In genomic region chr1:170071378-170071777, GRCh38 we compare ENCODE assay signal across 13 cellular contexts. TPM values are rescaled to one million over a fixed set of nuclear protein-coding genes. Genes with fewer than 3 reads are reported as not detected.
DNase-seq lines count a peak whose midpoint lies in the region; ATAC-seq, FAIRE-seq and TF ChIP-seq lines count a peak whose summit lies in the region.
"Had no signal": no experiment of that assay in that cellular context is flagged by ENCODE, and none has a peak within 500 bp of the region (broad histone marks: within the 10 kb centered on the region; RNA-seq: fewer than 3 reads in every experiment).

No MANE protein-coding gene starts in this region.

- peak overlapping the region; percentile 13 for H3K27ac Mint-ChIP-seq in CD4-positive, alpha-beta T cell
- H3K27ac Mint-ChIP-seq in neural crest cell (ENCODE audit: unreplicated experiment): no peak overlapping the region

- no peak for FAIRE-seq in GM12878 (lab: Jason Lieb, UNC)
- FAIRE-seq: H1 had no signal

- CTCF ChIA-PET in CD4-positive, alpha-beta T cell (lab: Charles Lee): interaction anchor here (1.4 kb wide), 1 partner anchor 7 kb away, joined by 3 read pairs; no protein-coding TSS in a partner anchor
- CTCF ChIA-PET in GM12878 (lab: Yijun Ruan, JAX): interaction anchor here (0.6 to 2.1 kb wide), 7 partner anchors 61 to 860 kb away, joined by 3 to 6 read pairs (median 3); partner anchors contain the start of gene SCYL3

- peaks cover 13% of the 10 kb centered on the region; the same call in 1 of the 2 replicates for H4K20me1 ChIP-seq in Karpas-422 (ENCODE audit: insufficient read depth, low read depth, low read length)
- no peaks in the 10 kb centered on the region for H4K20me1 ChIP-seq in GM12878 (ENCODE audit: control insufficient read depth, insufficient read depth)
- H4K20me1 ChIP-seq in smooth muscle cell (ENCODE audit: low read depth): no peaks in the 10 kb centered on the region

- peaks cover 83% of the 10 kb centered on the region for H3K4me1 Mint-ChIP-seq in CD4-positive, alpha-beta T cell (ENCODE audit: low read depth)
- H3K4me1 Mint-ChIP-seq in neural crest cell: peaks cover 23% of the 10 kb centered on the region

- TF ChIP-seq EP300 in GM12878 (IDR thresholded peaks at IDR 0.05; ENCODE audit: borderline replicate concordance in 1 of 2, control insufficient read depth in 1 of 2, low read depth in 2 of 2, low read length in 2 of 2): peak in 1 of 2 experiments; percentile 37; a peak in 1 of 4 replicates

- POLR2A ChIA-PET in CD4-positive, alpha-beta T cell (lab: Charles Lee): no interaction called here
- POLR2A ChIA-PET in GM12878 (lab: Charles Lee): interaction anchor here (0.8 to 1.5 kb wide), 5 partner anchors 75 to 593 kb away, joined by 3 to 4 read pairs (median 3); partner anchors contain the start of genes GORAB, NTMT2 and PRRX1

- H3K4me3 ChIP-seq in Karpas-422 (ENCODE audit: low read length): no peak overlapping the region
- H3K4me3 ChIP-seq in GM12878: peak overlapping the region; percentile 11; the same call in 1 of the 2 replicates
- no peak overlapping the region for H3K4me3 ChIP-seq in smooth muscle cell

- H3K9me3 ChIP-seq in CD4-positive, alpha-beta T cell (ENCODE audit: control insufficient read depth, low read length): no peaks in the 10 kb centered on the region
- H3K9me3 ChIP-seq in Karpas-422 (ENCODE audit: low read length) (no peaks in the 10 kb centered on the region), GM12878 (replicated peaks; ENCODE audit: control insufficient read depth, insufficient read depth, low read length) (no peaks in the 10 kb centered on the region; the same call in 1 of the 3 replicates), smooth muscle cell (replicated peaks; ENCODE audit: low read depth) (no peaks in the 10 kb centered on the region)
- H3K9me3 ChIP-seq: Caco-2 had no signal

- H3K36me3 ChIP-seq in Karpas-422 (ENCODE audit: insufficient read depth, low read length): no peaks in the 10 kb centered on the region
- no peaks in the 10 kb centered on the region for H3K36me3 ChIP-seq in GM12878 (ENCODE audit: control insufficient read depth in 2 of 2, insufficient read depth in 2 of 2, low read length in 1 of 2)
- H3K36me3 ChIP-seq in smooth muscle cell (ENCODE audit: low read depth): no peaks in the 10 kb centered on the region

- no TSS peak for BruUV-seq in GM12878 (replicated peaks; lab: Mats Ljungman, UMichigan)

- H3K4me2 ChIP-seq in Karpas-422 (ENCODE audit: low read depth, low read length, poor library complexity, severe bottlenecking) (peak overlapping the region; percentile 6), GM12878 (ENCODE audit: control insufficient read depth, insufficient read depth) (no peak overlapping the region), smooth muscle cell (no peak overlapping the region)

- no peak for DNase-seq in CD4-positive, alpha-beta T cell
- DNase-seq in Karpas-422: no peak
- DNase-seq in GM12878 (ENCODE audit: low read depth, low spot score): peak; percentile 72
- no peak for DNase-seq in neural crest cell (ENCODE audit: low read depth, low spot score)
- no peak for DNase-seq in COLO829 (ENCODE audit: low spot score)
- DNase-seq in smooth muscle cell (lab: John Stamatoyannopoulos, UW; ENCODE audit: unreplicated experiment): no peak
- DNase-seq: Caco-2, DMS53, NCI-H1436, NCI-H2029 treated with DMSO at 0.1 percent for 48 hours, NCI-H524 treated with DMSO at 0.1 percent for 48 hours had no signal

- no peak overlapping the region for H3K4me3 Mint-ChIP-seq in CD4-positive, alpha-beta T cell
- H3K4me3 Mint-ChIP-seq in neural crest cell: peak overlapping the region; percentile 22

- TF ChIP-seq RAD21 in GM12878 (IDR thresholded peaks at IDR 0.05; ENCODE audit: insufficient read depth, low read depth, low read length): no peak

- WGBS in GM12878 (ENCODE audit: insufficient coverage, insufficient replicate concordance, low lambda C conversion rate, missing lambda C conversion rate): 100% methylated on average over 1 of the region's 1 CpG
- WGBS in smooth muscle cell (ENCODE audit: low lambda C conversion rate): 100% methylated on average over 1 of the region's 1 CpG

- H3K79me2 ChIP-seq in Karpas-422 (ENCODE audit: low read length) (no peaks in the 10 kb centered on the region), GM12878 (ENCODE audit: control insufficient read depth, insufficient read depth, low read length) (peaks cover 71% of the 10 kb centered on the region), smooth muscle cell (ENCODE audit: low read depth) (peaks cover 77% of the 10 kb centered on the region)

- no peak overlapping the region for H3K9ac ChIP-seq in Karpas-422 (ENCODE audit: low read length)
- H3K9ac ChIP-seq in GM12878 (ENCODE audit: control insufficient read depth, insufficient read depth, low read length): no peak overlapping the region; the same call in 1 of the 2 replicates
- no peak overlapping the region for H3K9ac ChIP-seq in smooth muscle cell (ENCODE audit: low read depth)

- H3K27me3 ChIP-seq in CD4-positive, alpha-beta T cell (ENCODE audit: control insufficient read depth, insufficient read depth, low read length): no peaks in the 10 kb centered on the region
- H3K27me3 ChIP-seq in Karpas-422 (ENCODE audit: low read length): no peaks in the 10 kb centered on the region
- H3K27me3 ChIP-seq in GM12878 (replicated peaks in 1 of 2; ENCODE audit: control insufficient read depth in 2 of 2, insufficient read depth in 2 of 2, low read length in 1 of 2): no peaks in the 10 kb centered on the region
- no peaks in the 10 kb centered on the region for H3K27me3 ChIP-seq in smooth muscle cell (ENCODE audit: low read depth)

- no peak for TF ChIP-seq POLR2A in GM12878 (IDR thresholded peaks at IDR 0.05; ENCODE audit: low read depth, low read length)

- RAD21 ChIA-PET in GM12878 (lab: Charles Lee; ENCODE audit: unreplicated experiment): interaction anchor here (0.6 to 2.7 kb wide), 20 partner anchors 128 to 694 kb away, joined by 3 to 8 read pairs (median 4); partner anchors contain the start of genes METTL18 and SCYL3

- intact Hi-C loops in CD4-positive, alpha-beta T cell (cut with DNase I, micrococcal nuclease): loop anchor here (5.0 to 10.0 kb wide), 7 partner anchors 279 to 1897 kb away; partner anchors contain the start of genes GORAB (in 2 of the 2), FMO4 (in 1 of the 2), METTL18 (in 1 of the 2) and TIPRL (in 1 of the 2)
- intact Hi-C loops in GM12878 (cut with micrococcal nuclease; ENCODE audit: unreplicated experiment): loop anchor here (2.0 to 10.0 kb wide), 9 partner anchors 59 to 1413 kb away; partner anchors contain the start of genes PRRC2C and SCYL3

- SMC1A ChIA-PET in GM12878 (lab: Charles Lee; ENCODE audit: uncharacterized antibody, unreplicated experiment): interaction anchor here (0.6 to 3.1 kb wide), 18 partner anchors 60 to 604 kb away, joined by 3 to 15 read pairs (median 4); partner anchors contain the start of gene GORAB

- H3K9me2 ChIP-seq in Karpas-422 (replicated peaks; ENCODE audit: insufficient read depth, low read length): no peaks in the 10 kb centered on the region

- H3K4me1 ChIP-seq in Karpas-422 (ENCODE audit: low read length): peaks cover 46% of the 10 kb centered on the region
- no peaks in the 10 kb centered on the region for H3K4me1 ChIP-seq in GM12878 (ENCODE audit: control insufficient read depth, insufficient read depth, low read length)
- H3K4me1 ChIP-seq in smooth muscle cell (ENCODE audit: low read depth): peaks cover 14% of the 10 kb centered on the region

- TF ChIP-seq CTCF in CD4-positive, alpha-beta T cell (IDR thresholded peaks at IDR 0.05): no peak
- TF ChIP-seq CTCF in GM12878 (IDR thresholded peaks at IDR 0.05 in 2 of 3, conservative IDR thresholded peaks at IDR 0.05 in 1 of 3; ENCODE audit: control insufficient read depth in 2 of 3, extremely low read depth in 1 of 3, insufficient read depth in 1 of 3, low read depth in 3 of 3, low read length in 3 of 3): no peak
- no peak for TF ChIP-seq CTCF in neural crest cell (conservative IDR thresholded peaks at IDR 0.05)
- no peak for TF ChIP-seq CTCF in smooth muscle cell (IDR thresholded peaks at IDR 0.05; ENCODE audit: borderline replicate concordance, insufficient read depth, poor library complexity, severe bottlenecking)

- peaks cover 20% of the 10 kb centered on the region for H3K36me3 Mint-ChIP-seq in CD4-positive, alpha-beta T cell (ENCODE audit: low read depth)
- peaks cover 4% of the 10 kb centered on the region for H3K36me3 Mint-ChIP-seq in neural crest cell (ENCODE audit: low read depth)

- H3K9me3 Mint-ChIP-seq in CD4-positive, alpha-beta T cell: no peaks in the 10 kb centered on the region
- peaks cover 2% of the 10 kb centered on the region for H3K9me3 Mint-ChIP-seq in neural crest cell

- no peaks in the 10 kb centered on the region for H3K27me3 Mint-ChIP-seq in CD4-positive, alpha-beta T cell
- H3K27me3 Mint-ChIP-seq in neural crest cell (ENCODE audit: low read depth): no peaks in the 10 kb centered on the region

- in situ Hi-C loops in GM12878 (cut with MboI): loop anchor here (10.0 kb wide), 1 partner anchor 463 kb away; the partner anchor contains the start of gene GORAB

- no peak overlapping the region for H3K27ac ChIP-seq in CD4-positive, alpha-beta T cell (ENCODE audit: low read depth, low read length)
- no peak overlapping the region for H3K27ac ChIP-seq in Karpas-422 (ENCODE audit: low read length)
- peak overlapping the region; percentile 35; the same call in 1 of the 2 replicates for H3K27ac ChIP-seq in GM12878 (ENCODE audit: control insufficient read depth, insufficient read depth)
- H3K27ac ChIP-seq in smooth muscle cell (ENCODE audit: low read depth): no peak overlapping the region

- no peaks in the 10 kb centered on the region for H3F3A ChIP-seq in smooth muscle cell (ENCODE audit: low read depth)

- H2AFZ ChIP-seq in Karpas-422 (ENCODE audit: low read length) (no peak overlapping the region), GM12878 (ENCODE audit: control insufficient read depth, low read depth, low read length) (no peak overlapping the region), smooth muscle cell (ENCODE audit: low read depth) (no peak overlapping the region)

- no peak for ATAC-seq in CD4-positive, alpha-beta T cell (ENCODE audit: poor library complexity)
- ATAC-seq in GM12878 (peak; percentile 12), HG03378 (IDR thresholded peaks at IDR 0.05; ENCODE audit: unreplicated experiment) (no peak)

RNA-seq across cellular contexts. Expression of gene KIFAP3, which starts 3.1 kb away (rescaled TPM):
- total RNA-seq in CD4-positive, alpha-beta T cell: 10 to 100 TPM; 12.1 to 12.6 TPM
- 4.4 and 8.1 TPM in 2 replicates for total RNA-seq in Karpas-422 (2014; rRNA removed; shearing (Covaris generic); ENCODE audit: low replicate concordance)
- 223 and 230 TPM in 2 replicates for total RNA-seq in GM12878 (2013; cell fraction: nucleolus; rRNA removed)
- total RNA-seq in GM12878 (2014; rRNA removed) (13.7 and 18.4 TPM in 2 replicates), GM12878 (2014; rRNA removed; fragmentation: Illumina TruSeq; extraction: Trizol) (19.9 and 21.0 TPM in 2 replicates), GM12878 (2021) (18.0 and 20.0 TPM in 2 replicates), neural crest cell (19.2 and 19.6 TPM in 2 replicates), smooth muscle cell (55.3 and 56.0 TPM in 2 replicates)
- 8.2 TPM for polyA plus RNA-seq in GM12878 (2011; ENCODE audit: low read depth)
- polyA plus RNA-seq in GM12878 (2011; rRNA removed) (100 and 156 TPM in 2 replicates), GM12878 (2014; fragmentation: Illumina TruSeq; extraction: Trizol) (20.9 and 25.1 TPM in 2 replicates), GM12878 (2014; fragmentation: Nextera tagmentation; extraction: Ambion mirVana) (10 to 100 TPM; 15.8 to 16.9 TPM), GM12878 (2014; rRNA removed) (12.2 and 13.8 TPM in 2 replicates), GM12878 (2016; fragmentation: Nextera tagmentation; extraction: Ambion mirVana) (10 to 100 TPM; 19.8 to 22.7 TPM), smooth muscle cell (29.3 and 37.1 TPM in 2 replicates)
- 27.3 and 36.9 TPM in 2 replicates for polyA plus RNA-seq in GM12878 (2011; cell fraction: cytosol; rRNA removed)
- polyA plus RNA-seq in GM12878 (2011; cell fraction: nucleus; rRNA removed): 45.0 and 52.1 TPM in 2 replicates
- polyA plus RNA-seq in GM12878 (2012): 9.7 and 15.7 TPM in 2 replicates
- polyA minus RNA-seq in GM12878 (2011; rRNA and poly(A)+ RNA removed): 59.2 and 96.3 TPM in 2 replicates
- 26.1 and 29.9 TPM in 2 replicates for polyA minus RNA-seq in GM12878 (2011; cell fraction: cytosol; rRNA and poly(A)+ RNA removed)
- 63.2 and 80.5 TPM in 2 replicates for polyA minus RNA-seq in GM12878 (2011; cell fraction: nucleus; rRNA and poly(A)+ RNA removed)
